Comparison of ENCODE assay signal across 1 cellular context in genomic region chr12:49967777-49968250, GRCh38.
TF ChIP-seq lines count a peak whose summit lies in the region.

No MANE protein-coding gene starts in this region.

TF ChIP-seq in GM23338, 12 proteins besides CTCF, POLR2A, EP300 and RAD21 (continued from another document):
- TF ChIP-seq REST (IDR thresholded peaks at IDR 0.05; ENCODE audit: unreplicated experiment): no peak
- TF ChIP-seq JUNB (IDR thresholded peaks at IDR 0.05; ENCODE audit: unreplicated experiment): no peak
- no peak for TF ChIP-seq CREB1 (CRISPR knock-in tag; IDR thresholded peaks at IDR 0.05; ENCODE audit: low read depth)
- TF ChIP-seq EZH2 (IDR thresholded peaks at IDR 0.05; ENCODE audit: low read depth, unreplicated experiment): no peak
- TF ChIP-seq ZNF114 (CRISPR knock-in tag; IDR thresholded peaks at IDR 0.05): no peak
- TF ChIP-seq STAT1 (IDR thresholded peaks at IDR 0.05; ENCODE audit: unreplicated experiment): no peak
- no peak for TF ChIP-seq NANOG (IDR thresholded peaks at IDR 0.05; ENCODE audit: borderline replicate concordance)
- no peak for TF ChIP-seq POLR2AphosphoS5 (IDR thresholded peaks at IDR 0.05; ENCODE audit: low read depth)
- TF ChIP-seq ETS1 (IDR thresholded peaks at IDR 0.05): no peak
- no peak for TF ChIP-seq ZNF331 (CRISPR knock-in tag; IDR thresholded peaks at IDR 0.05; ENCODE audit: low read depth)
- no peak for TF ChIP-seq EZH2phosphoT487 (IDR thresholded peaks at IDR 0.05; ENCODE audit: unreplicated experiment)
TF ChIP-seq in GM23338: peak in this region for 0.
